ENCODE assay signal across 9 cellular contexts in the genomic region with DNA sequence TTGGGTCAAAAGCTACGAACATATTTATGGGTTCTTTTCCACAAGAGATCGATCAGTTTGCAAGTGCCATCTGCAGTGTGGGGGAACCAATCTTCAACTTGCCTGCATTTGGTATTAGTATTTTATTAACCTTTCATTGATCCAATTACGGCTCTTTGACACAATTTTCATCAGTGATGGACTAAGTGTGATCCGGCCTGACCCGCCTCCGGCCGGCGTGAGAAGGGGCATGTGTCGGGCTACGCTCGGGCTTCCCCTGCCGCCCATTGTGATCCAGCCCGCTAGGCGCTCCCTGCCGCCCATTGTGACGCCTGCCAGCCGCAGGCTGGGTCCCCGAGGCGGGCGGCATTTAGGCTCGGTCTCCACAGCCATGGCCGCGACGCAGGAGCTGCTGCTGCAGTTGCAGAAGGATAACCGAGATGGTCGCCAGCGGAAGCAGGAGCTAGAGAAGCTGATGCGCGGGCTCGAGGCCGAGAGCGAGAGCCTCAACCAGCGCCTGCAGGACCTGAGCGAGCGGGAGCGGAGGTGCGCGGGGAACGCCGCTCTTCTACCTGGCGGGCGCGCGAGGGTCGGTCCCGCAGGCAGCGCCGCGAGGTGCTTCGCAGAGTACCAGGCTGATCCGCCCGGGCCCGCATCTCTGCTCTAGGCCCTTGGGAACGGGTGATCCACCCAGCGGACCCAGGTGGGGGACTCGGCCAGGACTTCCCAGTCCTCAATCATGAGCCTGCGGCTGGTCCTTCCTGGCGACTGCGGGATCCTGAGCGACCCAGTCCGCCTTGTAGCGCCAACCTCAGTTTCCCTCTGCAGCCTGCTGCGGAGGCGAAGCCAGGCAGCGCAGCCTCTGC. TPM values are rescaled to one million over a fixed set of nuclear protein-coding genes. Genes with fewer than 3 reads are reported as not detected.
DNase-seq lines count a peak whose midpoint lies in the region; ATAC-seq and TF ChIP-seq lines count a peak whose summit lies in the region.
"Not testable (repeated sequence)": the region's sequence is repeated elsewhere in the genome, so short reads cannot be mapped to it uniquely, and the experiment has no call there.
"Had no signal": no experiment of that assay in that cellular context is flagged by ENCODE, and none has a peak within 500 bp of the region (broad histone marks: within the 10 kb centered on the region; RNA-seq: fewer than 3 reads in every experiment).

A gene (plus strand): TSS at position 51 of the 845 bp plus-strand sequence. CDS start 179 bp downstream, at position 230.

- TF ChIP-seq POLR2A in GM18505 (IDR thresholded peaks at IDR 0.05; ENCODE audit: borderline replicate concordance, extremely low read depth, insufficient read depth, insufficient read length): not testable (repeated sequence)

- TF ChIP-seq CTCF in choroid plexus epithelial cell (conservative IDR thresholded peaks at IDR 0.05; ENCODE audit: low read depth, low read length): not testable (repeated sequence)

- H3K27ac Mint-ChIP-seq in T-helper 17 cell; stimulated activated naive B cell treated with anti-CD40 and anti-IgM and Interleukin-4, amounts not matched to agents 10 μg/mL and 1 μg/mL and 100 μg/mL, for 72 hours: not testable (repeated sequence)

- DNase-seq in T-helper 17 cell; choroid plexus epithelial cell (ENCODE audit: low read depth); left colon; stimulated activated naive B cell treated with anti-CD40 and anti-IgM and Interleukin-4, amounts not matched to agents 10 μg/mL and 1 μg/mL and 100 μg/mL, for 72 hours: not testable (repeated sequence)

- not testable (repeated sequence) for H3K27me3 Mint-ChIP-seq in T-helper 17 cell; stimulated activated naive B cell treated with anti-CD40 and anti-IgM and Interleukin-4, amounts not matched to agents 10 μg/mL and 1 μg/mL and 100 μg/mL, for 72 hours

- not testable (repeated sequence) for H3K36me3 Mint-ChIP-seq in T-helper 17 cell (ENCODE audit: low read depth); stimulated activated naive B cell treated with anti-CD40 and anti-IgM and Interleukin-4, amounts not matched to agents 10 μg/mL and 1 μg/mL and 100 μg/mL, for 72 hours

- H3K4me3 Mint-ChIP-seq in T-helper 17 cell: not testable (repeated sequence)
- H3K4me3 Mint-ChIP-seq in stimulated activated naive B cell treated with anti-CD40 and anti-IgM and Interleukin-4, amounts not matched to agents 10 μg/mL and 1 μg/mL and 100 μg/mL, for 72 hours: peak within 1 kb of the TSS in 1 of 2 donors; percentile 72

- H3K9me3 Mint-ChIP-seq in stimulated activated naive B cell treated with anti-CD40 and anti-IgM and Interleukin-4, amounts not matched to agents 10 μg/mL and 1 μg/mL and 100 μg/mL, for 72 hours: not testable (repeated sequence)

- not testable (repeated sequence) for H3K9me3 ChIP-seq in T-helper 17 cell (ENCODE audit: control insufficient read depth, low read length, poor library complexity, severe bottlenecking)

- intact Hi-C loops in left colon (cut with DNase I, micrococcal nuclease): not testable (repeated sequence)

- peak within 1 kb of the TSS; percentile 29 for H3K4me3 ChIP-seq in choroid plexus epithelial cell (ENCODE audit: low read depth, low read length)

- ATAC-seq in GM18505 (IDR thresholded peaks at IDR 0.05; ENCODE audit: unreplicated experiment) (peak; percentile 36), GM21360 (IDR thresholded peaks at IDR 0.05; ENCODE audit: unreplicated experiment) (peak; percentile 20), HG02642 (IDR thresholded peaks at IDR 0.05; ENCODE audit: poor library complexity, unreplicated experiment) (peak; percentile 43), HG03354 (IDR thresholded peaks at IDR 0.05; ENCODE audit: poor library complexity, severe bottlenecking, unreplicated experiment) (peak; percentile 29), T-helper 17 cell (peak; percentile 14), left colon (peak; percentile 10)
- ATAC-seq in stimulated activated naive B cell treated with anti-CD40 and anti-IgM and Interleukin-4, amounts not matched to agents 10 μg/mL and 1 μg/mL and 100 μg/mL, for 72 hours (replicated peaks): peak; percentile 21 to 33

- H3K4me1 Mint-ChIP-seq in T-helper 17 cell; stimulated activated naive B cell treated with anti-CD40 and anti-IgM and Interleukin-4, amounts not matched to agents 10 μg/mL and 1 μg/mL and 100 μg/mL, for 72 hours: not testable (repeated sequence)

RNA-seq across cellular contexts. Expression of the gene that starts here (rescaled TPM):
- total RNA-seq in T-helper 17 cell (1 to 10 TPM in 1 of 2 donors, not detected in 1; 4.8 TPM), left colon (1 to 10 TPM; 2.1 to 6.7 TPM)
- total RNA-seq: T-helper 1 cell treated with Interleukin-12 subunit alpha and Interleukin-12 subunit beta and Interleukin-4 antibody, amounts not matched to agents 30 ng/mL and 1 ng/mL, for 36 hours had no signal
